ENCODE assay signal across 8 cellular contexts in the genomic region with DNA sequence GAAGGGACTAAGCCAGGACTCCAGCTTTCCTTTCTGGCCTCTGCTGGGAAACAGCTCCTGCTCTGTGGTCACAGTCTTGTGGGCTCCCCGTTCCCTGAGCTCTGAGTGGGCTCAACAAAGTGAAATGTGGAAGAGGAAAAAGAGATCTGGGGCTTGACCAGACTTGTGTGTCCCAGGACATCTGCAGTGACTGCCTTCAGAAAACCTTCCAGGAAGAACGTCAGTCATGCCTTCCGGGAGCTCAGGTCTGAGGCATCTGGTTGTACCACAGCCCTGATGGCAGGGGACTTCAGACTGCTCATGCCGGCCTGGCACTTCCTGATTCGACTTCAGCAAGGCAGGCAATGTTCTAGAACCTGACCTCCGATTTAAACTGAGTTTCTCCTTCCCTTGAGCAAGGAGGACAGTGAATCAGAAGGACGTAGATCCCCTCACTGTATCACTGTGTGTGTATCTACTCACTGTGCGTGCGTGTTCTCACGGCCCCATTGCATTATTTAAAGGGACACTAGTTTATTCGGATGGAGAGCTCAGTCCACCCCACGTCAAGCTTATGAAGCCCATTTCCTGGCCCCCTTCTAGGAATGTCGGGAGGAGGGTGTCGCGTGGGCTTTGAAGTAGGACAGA. TPM values are rescaled to one million over a fixed set of nuclear protein-coding genes. Genes with fewer than 3 reads are reported as not detected.
A peak's percentile ranks its signal among the peaks of the same experiment; 100 is the strongest.
DNase-seq lines count a peak whose midpoint lies in the region; ATAC-seq and TF ChIP-seq lines count a peak whose summit lies in the region.

No MANE protein-coding gene starts in this region.

- no peak overlapping the region for H3K27ac Mint-ChIP-seq in T-helper 2 cell treated with Interferon-gamma antibody and Interleukin-4, amounts not matched to agents 5 μg/mL and 100 μg/mL, for 36 hours
- no peak overlapping the region for H3K27ac Mint-ChIP-seq in osteocyte (ENCODE audit: unreplicated experiment)

- no peak for ATAC-seq in HG03039 (IDR thresholded peaks at IDR 0.05; ENCODE audit: unreplicated experiment)

- peak overlapping the region; percentile 67 for H3K4me3 ChIP-seq in fibroblast of the aortic adventitia (ENCODE audit: low read depth, low read length)

- H3K9me3 Mint-ChIP-seq in T-helper 2 cell treated with Interferon-gamma antibody and Interleukin-4, amounts not matched to agents 5 μg/mL and 100 μg/mL, for 36 hours, result peaks cover 10% of the 10 kb centered on the region
- H3K9me3 Mint-ChIP-seq in osteocyte (ENCODE audit: unreplicated experiment), result peaks cover 7% of the 10 kb centered on the region

- H3K27me3 Mint-ChIP-seq in T-helper 2 cell treated with Interferon-gamma antibody and Interleukin-4, amounts not matched to agents 5 μg/mL and 100 μg/mL, for 36 hours (ENCODE audit: low read depth), result peaks cover 40% of the 10 kb centered on the region
- no peaks in the 10 kb centered on the region for H3K27me3 Mint-ChIP-seq in osteocyte (ENCODE audit: unreplicated experiment)

- no peaks in the 10 kb centered on the region for H3K36me3 Mint-ChIP-seq in T-helper 2 cell treated with Interferon-gamma antibody and Interleukin-4, amounts not matched to agents 5 μg/mL and 100 μg/mL, for 36 hours (ENCODE audit: low read depth)
- no peaks in the 10 kb centered on the region for H3K36me3 Mint-ChIP-seq in osteocyte (ENCODE audit: unreplicated experiment)

- TF ChIP-seq CTCF in fibroblast of the aortic adventitia (IDR thresholded peaks at IDR 0.05; ENCODE audit: insufficient read depth, low read length), result no peak
- no peak for TF ChIP-seq CTCF in osteocyte (IDR thresholded peaks at IDR 0.05)

- DNase-seq in NCI-H748 (lab: John Stamatoyannopoulos, UW; ENCODE audit: unreplicated experiment) (peak; percentile 24), NCI-H748 treated with DMSO at 0.1 percent for 48 hours (lab: John Stamatoyannopoulos, UW) (no peak), fibroblast of the aortic adventitia (ENCODE audit: low read depth) (peak; percentile 17), osteocyte (ENCODE audit: extremely low spot score, unreplicated experiment) (no peak), NCI-H774 (lab: John Stamatoyannopoulos, UW) (no peak), midbrain (lab: John Stamatoyannopoulos, UW) (no peak)
- DNase-seq in T-helper 2 cell treated with Interferon-gamma antibody and Interleukin-4, amounts not matched to agents 5 μg/mL and 100 μg/mL, for 36 hours (ENCODE audit: low spot score), result no peak

- H3K4me3 Mint-ChIP-seq in T-helper 2 cell treated with Interferon-gamma antibody and Interleukin-4, amounts not matched to agents 5 μg/mL and 100 μg/mL, for 36 hours, result peak overlapping the region; percentile 65
- H3K4me3 Mint-ChIP-seq in osteocyte (ENCODE audit: unreplicated experiment), result peak overlapping the region; percentile 69

- peaks cover 9% of the 10 kb centered on the region for H3K4me1 Mint-ChIP-seq in T-helper 2 cell treated with Interferon-gamma antibody and Interleukin-4, amounts not matched to agents 5 μg/mL and 100 μg/mL, for 36 hours (ENCODE audit: low read depth)
- H3K4me1 Mint-ChIP-seq in osteocyte (ENCODE audit: unreplicated experiment), result peaks cover 6% of the 10 kb centered on the region

RNA-seq across cellular contexts. Expression of gene FBLN7, which starts 0.6 kb away (rescaled TPM):
- 3.2 and 7.8 TPM in 2 replicates for total RNA-seq in fibroblast of the aortic adventitia (ENCODE audit: low replicate concordance)
- 3.9 and 4.1 TPM in 2 replicates for total RNA-seq in osteocyte

Comparison
In these comparisons a context has a peak if more than half of its experiments do, and no peak if none do; other contexts are left out.
1. DNase-seq: peak in NCI-H748 (single experiment) and fibroblast of the aortic adventitia (single experiment); none in NCI-H748 treated with DMSO at 0.1 percent for 48 hours (single experiment), T-helper 2 cell treated with Interferon-gamma antibody and Interleukin-4, amounts not matched to agents 5 μg/mL and 100 μg/mL, for 36 hours (single experiment), osteocyte (single experiment), NCI-H774 (single experiment) and midbrain (single experiment).